ENCODE assay signal across 1 cellular context in genomic region chr20:577167-577791, GRCh38.
TF ChIP-seq lines count a peak whose summit lies in the region.

No MANE protein-coding gene starts in this region.

TF ChIP-seq in K562, 482 proteins besides CTCF, POLR2A, EP300 and RAD21 (continued from another document and continues in another):
- no peak for TF ChIP-seq CHD7 (IDR thresholded peaks at IDR 0.05; ENCODE audit: low read depth, low read length)
- no peak for TF ChIP-seq SMARCE1 (IDR thresholded peaks at IDR 0.05)
- TF ChIP-seq MITF (IDR thresholded peaks at IDR 0.05) = no peak
- no peak for TF ChIP-seq ZNF75A (CRISPR knock-in tag; IDR thresholded peaks at IDR 0.05)
- TF ChIP-seq ZNF277 (CRISPR knock-in tag; IDR thresholded peaks at IDR 0.05; ENCODE audit: borderline replicate concordance) = no peak
- no peak for TF ChIP-seq ETV6 (IDR thresholded peaks at IDR 0.05; ENCODE audit: borderline replicate concordance in 1 of 2, low read depth in 2 of 2, low read length in 1 of 2)
- no peak for TF ChIP-seq ETV6 (CRISPR knock-in tag; IDR thresholded peaks at IDR 0.05; ENCODE audit: borderline replicate concordance)
- no peak for TF ChIP-seq ID3 (CRISPR knock-in tag; IDR thresholded peaks at IDR 0.05)
- TF ChIP-seq ID3 (tag; IDR thresholded peaks at IDR 0.05) = peak; percentile 48; the same call in 1 of the 2 replicates
- TF ChIP-seq ATF7 (IDR thresholded peaks at IDR 0.05) = peak; percentile 97
- no peak for TF ChIP-seq KLF1 (tag; IDR thresholded peaks at IDR 0.05)
- TF ChIP-seq ZBTB2 (IDR thresholded peaks at IDR 0.05) = no peak
- no peak for TF ChIP-seq HCFC1 (IDR thresholded peaks at IDR 0.05; ENCODE audit: low read depth, low read length)
- TF ChIP-seq ZBTB34 (CRISPR knock-in tag; IDR thresholded peaks at IDR 0.05) = no peak
- TF ChIP-seq ZFP91 (CRISPR knock-in tag; IDR thresholded peaks at IDR 0.05) = no peak
- no peak for TF ChIP-seq NFIX (CRISPR knock-in tag; IDR thresholded peaks at IDR 0.05; ENCODE audit: low read depth)
- peak; percentile 17; the same call in 1 of the 2 replicates for TF ChIP-seq MYC (IDR thresholded peaks at IDR 0.05; ENCODE audit: low read depth, low read length)
- TF ChIP-seq MYC (CRISPR knock-in tag; IDR thresholded peaks at IDR 0.05; ENCODE audit: borderline replicate concordance, low read depth) = no peak
- 0 out of 2 replicates have a peak, but pooled peaks have one; percentile 67 for TF ChIP-seq ZNF431 (CRISPR knock-in tag; IDR thresholded peaks at IDR 0.05)
- no peak for TF ChIP-seq YBX1 (IDR thresholded peaks at IDR 0.05)
- TF ChIP-seq ZZZ3 (IDR thresholded peaks at IDR 0.05) = no peak
- no peak for TF ChIP-seq TSC22D4 (tag; IDR thresholded peaks at IDR 0.05)
- no peak for TF ChIP-seq PHTF2 (CRISPR knock-in tag; IDR thresholded peaks at IDR 0.05)
- peak; percentile 41; the same call in 1 of the 2 replicates for TF ChIP-seq TFAP4 (CRISPR knock-in tag; IDR thresholded peaks at IDR 0.05; ENCODE audit: borderline replicate concordance)
- peak; percentile 51; the same call in 1 of the 2 replicates for TF ChIP-seq CREB3 (tag; conservative IDR thresholded peaks at IDR 0.05; ENCODE audit: low read depth)
- peak; percentile 81 for TF ChIP-seq L3MBTL2 (IDR thresholded peaks at IDR 0.05)
- no peak for TF ChIP-seq NKRF (IDR thresholded peaks at IDR 0.05; ENCODE audit: borderline replicate concordance)
- no peak for TF ChIP-seq ZFP1 (CRISPR knock-in tag; IDR thresholded peaks at IDR 0.05)
- no peak for TF ChIP-seq ZFPM2 (CRISPR knock-in tag; IDR thresholded peaks at IDR 0.05)
- TF ChIP-seq TCF15 (CRISPR knock-in tag; IDR thresholded peaks at IDR 0.05) = no peak
- no peak for TF ChIP-seq SMC3 (conservative IDR thresholded peaks at IDR 0.05; ENCODE audit: insufficient read depth, low read depth, low read length)
- no peak for TF ChIP-seq SNRNP70 (optimal IDR thresholded peaks at IDR 0.05; ENCODE audit: low read depth, low read length)
- TF ChIP-seq SRSF9 (IDR thresholded peaks at IDR 0.05; ENCODE audit: borderline replicate concordance, low read depth, low read length) = no peak
- no peak for TF ChIP-seq HDAC3 (IDR thresholded peaks at IDR 0.05; ENCODE audit: borderline replicate concordance, partially characterized antibody)
- no peak; the same call in 1 of the 2 replicates for TF ChIP-seq ZNF12 (CRISPR knock-in tag; IDR thresholded peaks at IDR 0.05)
